In genomic region chr17:22310292-22310691, GRCh38 we compare ENCODE assay signal across 4 cellular contexts.
DNase-seq lines count a peak whose midpoint lies in the region; ATAC-seq, FAIRE-seq and TF ChIP-seq lines count a peak whose summit lies in the region.
"Not testable (repeated sequence)": the region's sequence is repeated elsewhere in the genome, so short reads cannot be mapped to it uniquely, and the experiment has no call there.

No MANE protein-coding gene starts in this region.

- not testable (repeated sequence) for H2BK12ac ChIP-seq in neuronal stem cell (ENCODE audit: low read length)

- not testable (repeated sequence) for H4K8ac ChIP-seq in neuronal stem cell (ENCODE audit: low read depth, low read length)

- H3K18ac ChIP-seq in neuronal stem cell (ENCODE audit: low read length), result not testable (repeated sequence)

- not testable (repeated sequence) for H3K36me3 ChIP-seq in ES-I3 (ENCODE audit: insufficient read depth, low read length); K562 (ENCODE audit: control insufficient read depth, insufficient read depth, low read length); esophagus muscularis mucosa; neuronal stem cell (replicated peaks in 1 of 2; ENCODE audit: control insufficient read depth in 2 of 2, insufficient read depth in 2 of 2, low read length in 2 of 2)

- not testable (repeated sequence) for H3K79me2 ChIP-seq in K562 (ENCODE audit: control insufficient read depth, insufficient read depth, low read length)

- not testable (repeated sequence) for TF ChIP-seq EP300 in K562 (IDR thresholded peaks at IDR 0.05; ENCODE audit: low read length); esophagus muscularis mucosa (IDR thresholded peaks at IDR 0.05)

- H3K79me1 ChIP-seq in neuronal stem cell (ENCODE audit: low read depth, low read length), result not testable (repeated sequence)

- not testable (repeated sequence) for H3K27me3 ChIP-seq in K562 (ENCODE audit: control insufficient read depth in 2 of 2, insufficient read depth in 2 of 2, low read length in 2 of 2); esophagus muscularis mucosa; neuronal stem cell (ENCODE audit: control insufficient read depth in 3 of 3, insufficient read depth in 3 of 3, low read depth in 1 of 3, low read length in 3 of 3)

- not testable (repeated sequence) for DNase-seq in K562 (ENCODE audit: extremely low read depth in 1 of 4, low spot score in 3 of 4); neuronal stem cell (ENCODE audit: low spot score)
- peak; percentile 7 for DNase-seq in esophagus muscularis mucosa (ENCODE audit: extremely low spot score)

- not testable (repeated sequence) for H2BK120ac ChIP-seq in neuronal stem cell (ENCODE audit: low read depth, low read length)

- not testable (repeated sequence) for H2AK5ac ChIP-seq in neuronal stem cell (ENCODE audit: low read depth, low read length)

- H3K4me3 ChIP-seq in K562, result peak overlapping the region; percentile 41; the same call in 1 of the 2 replicates
- not testable (repeated sequence) for H3K4me3 ChIP-seq in esophagus muscularis mucosa; neuronal stem cell (ENCODE audit: low read length in 2 of 2)

- not testable (repeated sequence) for H3K27ac ChIP-seq in K562 (ENCODE audit: extremely low read depth, low read depth, low read length); esophagus muscularis mucosa (replicated peaks in 1 of 4); neuronal stem cell (replicated peaks; ENCODE audit: low read length)

- H3K4ac ChIP-seq in neuronal stem cell (ENCODE audit: low read length), result not testable (repeated sequence)

- CTCF ChIA-PET in K562 (lab: Yijun Ruan, JAX; ENCODE audit: low intra/inter-chr PET ratio), result not testable (repeated sequence)

- not testable (repeated sequence) for H2BK15ac ChIP-seq in neuronal stem cell (ENCODE audit: low read length)

- not testable (repeated sequence) for TF ChIP-seq POLR2A in K562 (conservative IDR thresholded peaks at IDR 0.05); esophagus muscularis mucosa (IDR thresholded peaks at IDR 0.05; ENCODE audit: low read depth)

- not testable (repeated sequence) for H3K4me1 ChIP-seq in ES-I3 (ENCODE audit: insufficient read depth, low read length); K562 (replicated peaks in 1 of 2; ENCODE audit: control insufficient read depth in 2 of 2, insufficient read depth in 2 of 2, low read length in 2 of 2); esophagus muscularis mucosa; neuronal stem cell (ENCODE audit: control insufficient read depth in 2 of 2, insufficient read depth in 1 of 2, low read depth in 1 of 2, low read length in 2 of 2)

- not testable (repeated sequence) for H4K91ac ChIP-seq in neuronal stem cell (ENCODE audit: low read depth, low read length, poor library complexity)

- POLR2A ChIA-PET in K562 (lab: Yijun Ruan, JAX), result interaction anchor here (1.0 kb wide), 1 partner anchor 216 kb away, joined by 3 read pairs; no protein-coding TSS in a partner anchor

- H3K4me2 ChIP-seq in K562 (ENCODE audit: insufficient read depth, low read length), result 0 out of 2 replicates have a peak overlapping the region, but pooled peaks have one; percentile 80
- H3K4me2 ChIP-seq in neuronal stem cell (ENCODE audit: insufficient read depth, low read length, poor library complexity, severe bottlenecking), result not testable (repeated sequence)

- not testable (repeated sequence) for H2BK5ac ChIP-seq in neuronal stem cell (ENCODE audit: low read length)

- intact Hi-C loops in K562 (cut with micrococcal nuclease); esophagus muscularis mucosa (cut with DNase I): not testable (repeated sequence)

- in situ Hi-C loops in K562 (cut with MboI), result not testable (repeated sequence)

- H2AFZ ChIP-seq in K562 (ENCODE audit: low read depth, low read length), result peak overlapping the region; percentile 45; the same call in 1 of the 2 replicates
- peak overlapping the region; percentile 71 for H2AFZ ChIP-seq in neuronal stem cell (ENCODE audit: low read length)

- not testable (repeated sequence) for ATAC-seq in K562

- H3K23ac ChIP-seq in neuronal stem cell (ENCODE audit: low read depth, low read length, poor library complexity), result not testable (repeated sequence)

- BruUV-seq in K562 (replicated peaks; lab: Mats Ljungman, UMichigan), result not testable (repeated sequence)

- not testable (repeated sequence) for H3K9me1 ChIP-seq in K562 (ENCODE audit: control insufficient read depth, insufficient read depth, low read length)

- not testable (repeated sequence) for H4K20me1 ChIP-seq in K562 (replicated peaks; ENCODE audit: control insufficient read depth, insufficient read depth, low read length)

- TF ChIP-seq RAD21 in K562 (CRISPR knock-in tag; conservative IDR thresholded peaks at IDR 0.05 in 1 of 2, IDR thresholded peaks at IDR 0.05 in 1 of 2), result not testable (repeated sequence)

- H3K9me3 ChIP-seq in ES-I3 (ENCODE audit: control insufficient read depth, insufficient read depth, low read length); K562 (replicated peaks; ENCODE audit: control insufficient read depth, insufficient read depth, low read depth, low read length); esophagus muscularis mucosa; neuronal stem cell (replicated peaks in 1 of 2; ENCODE audit: control insufficient read depth in 2 of 2, insufficient read depth in 1 of 2, low read depth in 1 of 2, low read length in 2 of 2): not testable (repeated sequence)

- no CpG with 5 or more reads among the region's 7 CpGs for WGBS in K562 (ENCODE audit: insufficient coverage, low coverage, missing lambda C conversion rate)
- 69% methylated on average over 7 of the region's 7 CpGs for WGBS in esophagus muscularis mucosa
- no CpG with 5 or more reads among the region's 7 CpGs for WGBS in neuronal stem cell (ENCODE audit: extremely low coverage in 2 of 2, insufficient read length in 2 of 2, insufficient replicate concordance in 1 of 2), 2 donors

- peak overlapping the region; percentile 10; the same call in 1 of the 2 replicates for H3K9ac ChIP-seq in ES-I3 (ENCODE audit: low read depth, low read length)
- H3K9ac ChIP-seq in K562 (ENCODE audit: insufficient read depth in 1 of 2, low read depth in 2 of 2, low read length in 2 of 2); neuronal stem cell (ENCODE audit: low read depth, low read length, poor library complexity): not testable (repeated sequence)

- not testable (repeated sequence) for H3K14ac ChIP-seq in neuronal stem cell (ENCODE audit: low read length)

- not testable (repeated sequence) for FAIRE-seq in K562 (lab: Jason Lieb, UNC)

- not testable (repeated sequence) for TF ChIP-seq CTCF in K562 (IDR thresholded peaks at IDR 0.05 in 2 of 3, conservative IDR thresholded peaks at IDR 0.05 in 1 of 3; ENCODE audit: insufficient read depth in 2 of 3, low read depth in 1 of 3, low read length in 3 of 3); esophagus muscularis mucosa (IDR thresholded peaks at IDR 0.05)

TF ChIP-seq in K562, 482 proteins besides CTCF, POLR2A, EP300 and RAD21:
- 0 out of 4 replicates have a peak, but pooled peaks of 1 of the 2 experiments have one; percentile 27 for TF ChIP-seq KDM1A (IDR thresholded peaks at IDR 0.05)
